22 cellular contexts compared by ENCODE assay signal in genomic region chr7:112266141-112266540, GRCh38. TPM values are rescaled to one million over a fixed set of nuclear protein-coding genes. Genes with fewer than 3 reads are reported as not detected.
DNase-seq lines count a peak whose midpoint lies in the region; ATAC-seq and TF ChIP-seq lines count a peak whose summit lies in the region.
"Had no signal": no experiment of that assay in that cellular context is flagged by ENCODE, and none has a peak within 500 bp of the region (broad histone marks: within the 10 kb centered on the region; RNA-seq: fewer than 3 reads in every experiment).

No MANE protein-coding gene starts in this region.

- no peak for TF ChIP-seq CTCF in KMS-11 (conservative IDR thresholded peaks at IDR 0.05; ENCODE audit: low read depth, low read length)

- DNase-seq in SK-N-MC (ENCODE audit: low read depth, low spot score) (no peak), NCI-H510A (lab: John Stamatoyannopoulos, UW) (no peak)
- DNase-seq: Calu3, DMS79 treated with DMSO at 0.1 percent for 48 hours, GOT3, NCI-H1048, NCI-H1417 treated with DMSO at 0.1 percent for 48 hours, NCI-H1694 treated with DMSO at 0.1 percent for 48 hours, NCI-H2081, NCI-H2171, NCI-H510A treated with DMSO at 0.1 percent for 48 hours, NCI-H748 treated with DMSO at 0.1 percent for 48 hours, T-helper 17 cell had no signal

- peaks cover 80% of the 10 kb centered on the region for H3K4me1 ChIP-seq in KMS-11 (ENCODE audit: low read depth, poor library complexity, severe bottlenecking)
- peaks cover 5% of the 10 kb centered on the region for H3K4me1 ChIP-seq in skeletal muscle satellite cell (ENCODE audit: control insufficient read depth, insufficient read depth, low read length)

- H3K27me3 ChIP-seq in KMS-11 (ENCODE audit: insufficient read depth, low read depth): no peaks in the 10 kb centered on the region
- no peaks in the 10 kb centered on the region for H3K27me3 ChIP-seq in skeletal muscle satellite cell (ENCODE audit: control insufficient read depth, insufficient read depth, low read length)

- peak; percentile 21 for ATAC-seq in GM19395 (IDR thresholded peaks at IDR 0.05; ENCODE audit: unreplicated experiment)
- no peak for ATAC-seq in GM18502 (IDR thresholded peaks at IDR 0.05; ENCODE audit: poor library complexity, unreplicated experiment)
- ATAC-seq in HG03159 (IDR thresholded peaks at IDR 0.05; ENCODE audit: unreplicated experiment): no peak
- ATAC-seq: A549, HepG2, SK-N-SH treated with all-trans-retinoic acid at 6 μM for 48 hours, T-helper 17 cell had no signal

- H3K4me2 ChIP-seq in KMS-11 (peak overlapping the region; percentile 95), skeletal muscle satellite cell (ENCODE audit: low read length) (peak overlapping the region; percentile 22)
- H3K4me2 ChIP-seq: A549 had no signal

- H3K4me3 ChIP-seq in KMS-11 (IDR thresholded peaks at IDR 0.05; ENCODE audit: insufficient read depth, low read depth, low read length) (no peak overlapping the region), SK-N-MC (peak overlapping the region; percentile 58), skeletal muscle satellite cell (ENCODE audit: low read length) (no peak overlapping the region)
- H3K4me3 ChIP-seq: A549, HAP-1 had no signal

- peak overlapping the region; percentile 20; the same call in 1 of the 2 replicates for H2AFZ ChIP-seq in KMS-11 (ENCODE audit: low read depth)

- H3K79me2 ChIP-seq in KMS-11 (ENCODE audit: insufficient read depth, low read depth): peaks cover 47% of the 10 kb centered on the region

- H3K9ac ChIP-seq in KMS-11 (peak overlapping the region; percentile 31; the same call in 1 of the 2 replicates), SK-N-MC (ENCODE audit: insufficient read length) (no peak overlapping the region), skeletal muscle satellite cell (ENCODE audit: low read depth, low read length) (no peak overlapping the region)

- H3K27ac ChIP-seq in KMS-11 (peak overlapping the region; percentile 78), SK-N-MC (peak overlapping the region; percentile 54; the same call in 1 of the 2 replicates)
- H3K27ac ChIP-seq: A549 had no signal

- no peaks in the 10 kb centered on the region for H3K36me3 ChIP-seq in KMS-11 (ENCODE audit: insufficient read depth)
- H3K36me3 ChIP-seq in SK-N-MC (ENCODE audit: insufficient read depth, low read length): no peaks in the 10 kb centered on the region
- H3K36me3 ChIP-seq in skeletal muscle satellite cell (ENCODE audit: insufficient read depth, low read length): no peaks in the 10 kb centered on the region
- H3K36me3 ChIP-seq: HAP-1 had no signal

- no peaks in the 10 kb centered on the region for H4K20me1 ChIP-seq in KMS-11 (ENCODE audit: insufficient read depth)

- H3K9me3 ChIP-seq in SK-N-MC (ENCODE audit: low read depth, low read length) (no peaks in the 10 kb centered on the region), skeletal muscle satellite cell (replicated peaks; ENCODE audit: low read length) (no peaks in the 10 kb centered on the region)
- H3K9me3 ChIP-seq: A549, HAP-1 had no signal

RNA-seq across cellular contexts. Expression of gene ZNF277, which starts 59.6 kb away (rescaled TPM):
- 21.4 and 33.5 TPM in 2 replicates for total RNA-seq in skeletal muscle satellite cell (2012; rRNA removed)

RNA-seq across cellular contexts. Expression of gene DOCK4, which starts 59.9 kb away (rescaled TPM):
- total RNA-seq in skeletal muscle satellite cell (2012; rRNA removed): 12.2 and 23.6 TPM in 2 replicates
